In genomic region chr2:96806468-96807126, GRCh38 we compare ENCODE assay signal across 8 cellular contexts. TPM values are rescaled to one million over a fixed set of nuclear protein-coding genes. Genes with fewer than 3 reads are reported as not detected.
DNase-seq lines count a peak whose midpoint lies in the region; ATAC-seq and TF ChIP-seq lines count a peak whose summit lies in the region.

No MANE protein-coding gene starts in this region.

- DNase-seq in GM13977 (ENCODE audit: low spot score) (peak; percentile 62), activated T-cell treated with anti-CD3 and anti-CD28 coated beads for 1 hour (ENCODE audit: low read depth) (peak; percentile 27), DMS79 (lab: John Stamatoyannopoulos, UW) (no peak), NCI-H2227 treated with DMSO at 0.1 percent for 48 hours (lab: John Stamatoyannopoulos, UW) (no peak), GM10266 (ENCODE audit: extremely low spot score) (no peak), cerebellar nuclear complex (lab: John Stamatoyannopoulos, UW) (no peak)

- TF ChIP-seq CTCF in GM13977 (IDR thresholded peaks at IDR 0.05; ENCODE audit: extremely low read depth, insufficient read depth, missing control alignments) (no peak), GM10266 (IDR thresholded peaks at IDR 0.05; ENCODE audit: control insufficient read depth, insufficient read depth, low read depth, missing control alignments) (no peak)

- peak; percentile 73 for ATAC-seq in HG02943 (IDR thresholded peaks at IDR 0.05; ENCODE audit: low read depth, unreplicated experiment)

- peaks cover 27% of the 10 kb centered on the region for H3K4me1 ChIP-seq in mononuclear cell (ENCODE audit: insufficient read depth, low read length)

- no peaks in the 10 kb centered on the region for H3K27me3 ChIP-seq in mononuclear cell (ENCODE audit: insufficient read depth, low read length)

- in situ Hi-C loops in GM13977 (cut with MboI; ENCODE audit: low pct_unique_long_range_greater_than_20kb, low sequenced_read_pairs, unreplicated experiment) = no loop called here

- no peaks in the 10 kb centered on the region for H3K9me3 ChIP-seq in mononuclear cell (ENCODE audit: low read depth, low read length)

- H3K4me3 ChIP-seq in mononuclear cell (ENCODE audit: low read length) = peak overlapping the region; percentile 12

RNA-seq across cellular contexts. Expression of gene CNNM3, which starts 9.5 kb away (rescaled TPM):
- 15.6 TPM for total RNA-seq in mononuclear cell

RNA-seq across cellular contexts. Expression of gene ANKRD23, which starts 37.2 kb away (rescaled TPM):
- 2.2 TPM for total RNA-seq in mononuclear cell

RNA-seq across cellular contexts. Expression of gene CNNM4, which starts 45.9 kb away (rescaled TPM):
- total RNA-seq in mononuclear cell = 5.5 TPM

RNA-seq across cellular contexts. Expression of gene ANKRD39, which starts 51.2 kb away (rescaled TPM):
- 4.3 TPM for total RNA-seq in mononuclear cell

Comparison
In these comparisons a context has a peak if more than half of its experiments do, and no peak if none do; other contexts are left out.
1. DNase-seq: peak in GM13977 (single experiment) and activated T-cell treated with anti-CD3 and anti-CD28 coated beads for 1 hour (single experiment); none in DMS79 (single experiment), NCI-H2227 treated with DMSO at 0.1 percent for 48 hours (single experiment), GM10266 (single experiment) and cerebellar nuclear complex (0 of 2).